Comparison of ENCODE assay signal across 1 cellular context in genomic region chr3:12556723-12557471, GRCh38.
A peak's percentile ranks its signal among the peaks of the same experiment; 100 is the strongest.
TF ChIP-seq lines count a peak whose summit lies in the region.

TSS of gene MKRN2 (plus strand) at chr3:12557087. CDS start at chr3:12557151, 64 bp downstream.

TF ChIP-seq in WTC11, 78 proteins besides CTCF, POLR2A, EP300 and RAD21 (continued from another document):
- TF ChIP-seq ATF6 (CRISPR knock-in tag; IDR thresholded peaks at IDR 0.05) (0 out of 2 replicates have a peak, but pooled peaks have one; percentile 5), ZMAT4 (CRISPR knock-in tag; IDR thresholded peaks at IDR 0.05) (no peak), HMGA2 (CRISPR knock-in tag; IDR thresholded peaks at IDR 0.05) (no peak), FOXJ3 (CRISPR knock-in tag; IDR thresholded peaks at IDR 0.05; ENCODE audit: borderline replicate concordance) (no peak), JAZF1 (CRISPR knock-in tag; IDR thresholded peaks at IDR 0.05) (no peak), AFF4 (CRISPR knock-in tag; IDR thresholded peaks at IDR 0.05; ENCODE audit: borderline replicate concordance) (peak; percentile 46; the same call in 1 of the 2 replicates), E2F4 (CRISPR knock-in tag; IDR thresholded peaks at IDR 0.05; ENCODE audit: borderline replicate concordance, low read depth) (peak; percentile 71; the same call in 1 of the 2 replicates), HMGXB4 (CRISPR knock-in tag; IDR thresholded peaks at IDR 0.05) (peak; percentile 95), ATF2 (CRISPR knock-in tag; IDR thresholded peaks at IDR 0.05; ENCODE audit: borderline replicate concordance, low read depth) (no peak), ZNF281 (CRISPR knock-in tag; IDR thresholded peaks at IDR 0.05) (no peak), NFE2L1 (CRISPR knock-in tag; IDR thresholded peaks at IDR 0.05) (no peak), GRHL2 (CRISPR knock-in tag; IDR thresholded peaks at IDR 0.05; ENCODE audit: insufficient replicate concordance, severe bottlenecking) (no peak), ZNF671 (CRISPR knock-in tag; IDR thresholded peaks at IDR 0.05) (peak; percentile 50; the same call in 1 of the 2 replicates), NFYB (CRISPR knock-in tag; conservative IDR thresholded peaks at IDR 0.05; ENCODE audit: low read depth) (peak; percentile 40; the same call in 1 of the 2 replicates), ETV6 (CRISPR knock-in tag; IDR thresholded peaks at IDR 0.05) (peak; percentile 94), TP53 (CRISPR knock-in tag; IDR thresholded peaks at IDR 0.05) (no peak; the same call in none of the 2 replicates), TCF7 (CRISPR knock-in tag; IDR thresholded peaks at IDR 0.05; ENCODE audit: low read depth) (peak; percentile 72; the same call in 1 of the 2 replicates)
